ENCODE assay signal across 22 cellular contexts in genomic region chr2:8219096-8219495, GRCh38.
"Had no signal": no experiment of that assay in that cellular context is flagged by ENCODE, and none has a peak within 500 bp of the region (broad histone marks: within the 10 kb centered on the region; RNA-seq: fewer than 3 reads in every experiment).

No MANE protein-coding gene starts in this region.

- ATAC-seq: activated CD4-positive, CD25-positive, alpha-beta regulatory T cell treated with anti-CD3 and anti-CD28 coated beads, Interleukin-2, amount 50 U/mL, for 24 hours; activated T-cell treated with anti-CD3 and anti-CD28 coated beads, Interleukin-2, amount 50 U/mL, for 4 hours; activated T-helper 17 cell treated with anti-CD3 and anti-CD28 coated beads, Interleukin-2, amount 50 U/mL, for 72 hours; T-helper 17 cell had no signal

- H3K27me3 ChIP-seq: brain microvascular endothelial cell, cardiac muscle cell had no signal

- DNase-seq: activated CD4-positive, alpha-beta memory T cell treated with anti-CD3 and anti-CD28 coated beads for 36 hours; activated CD4-positive, alpha-beta T cell treated with anti-CD3 and anti-CD28 coated beads, Interleukin-2, amount 10 ng/mL, durations not matched to agents 7 days and 5 days; activated CD8-positive, alpha-beta memory T cell treated with anti-CD3 and anti-CD28 coated beads for 24 hours; activated gamma-delta T cell; activated naive CD4-positive, alpha-beta T cell treated with anti-CD3 and anti-CD28 coated beads for 36 hours; activated T-cell treated with anti-CD3 and anti-CD28 coated beads, Interleukin-2, amount 50 U/mL, for 4 hours; amygdala; brain microvascular endothelial cell; IMR-90; KBM-7; NCI-H1048; NCI-H146; NCI-H187 treated with DMSO at 0.1 percent for 48 hours; NCI-H2081 treated with DMSO at 0.1 percent for 48 hours; NCI-H524; SIG-M5; T-helper 17 cell; T-helper 9 cell had no signal

- H3K36me3 ChIP-seq: brain microvascular endothelial cell, cardiac muscle cell had no signal

- FAIRE-seq: TTC549 had no signal

- H3K27ac ChIP-seq: brain microvascular endothelial cell, cardiac muscle cell had no signal

- H3K4me3 ChIP-seq: cardiac muscle cell had no signal
